In genomic region chr13:102405499-102406079, GRCh38 we compare ENCODE assay signal across 14 cellular contexts. TPM values are rescaled to one million over a fixed set of nuclear protein-coding genes. Genes with fewer than 3 reads are reported as not detected.
DNase-seq lines count a peak whose midpoint lies in the region; ATAC-seq and TF ChIP-seq lines count a peak whose summit lies in the region.
"Had no signal": no experiment of that assay in that cellular context is flagged by ENCODE, and none has a peak within 500 bp of the region (broad histone marks: within the 10 kb centered on the region; RNA-seq: fewer than 3 reads in every experiment).

No MANE protein-coding gene starts in this region.

- H3K4me3 Mint-ChIP-seq in endodermal cell (no peak overlapping the region), nephron progenitor cell (no peak overlapping the region)
- H3K4me3 Mint-ChIP-seq: CD8-positive, alpha-beta T cell had no signal

- peak; percentile 14 for DNase-seq in H7
- peak; percentile 55 for DNase-seq in OCI-M1 (lab: John Stamatoyannopoulos, UW)
- DNase-seq in endodermal cell: peak; percentile 80
- peak; percentile 54 for DNase-seq in nephron progenitor cell
- DNase-seq in uterus: no peak
- DNase-seq: activated T-cell treated with anti-CD3 and anti-CD28 coated beads for 4 hours; adrenal gland; CD8-positive, alpha-beta T cell; left colon; NCI-H2107; NK-92 treated with Interleukin-12 subunit alpha and Interleukin-12 subunit beta, amount 100 ng/mL, for 24 hours had no signal

- H3K9me3 Mint-ChIP-seq in endodermal cell (no peaks in the 10 kb centered on the region), nephron progenitor cell (no peaks in the 10 kb centered on the region)
- H3K9me3 Mint-ChIP-seq: CD8-positive, alpha-beta T cell had no signal

- H3K27me3 Mint-ChIP-seq in endodermal cell (ENCODE audit: insufficient read depth) (peaks cover 37% of the 10 kb centered on the region), nephron progenitor cell (ENCODE audit: low read depth, poor library complexity) (peaks cover 74% of the 10 kb centered on the region)

- H3K4me3 ChIP-seq in H7 (ENCODE audit: insufficient read depth, low read depth, low read length) (no peak overlapping the region), endodermal cell (ENCODE audit: low read length) (no peak overlapping the region), uterus (no peak overlapping the region)
- H3K4me3 ChIP-seq: adrenal gland, thoracic aorta had no signal

- H3K4me1 Mint-ChIP-seq in endodermal cell (peaks cover 11% of the 10 kb centered on the region), nephron progenitor cell (peaks cover 19% of the 10 kb centered on the region)

- H3K27me3 ChIP-seq in H7 (ENCODE audit: control insufficient read depth, insufficient read depth, low read length): peaks cover 15% of the 10 kb centered on the region
- H3K27me3 ChIP-seq in endodermal cell (ENCODE audit: control insufficient read depth, insufficient read depth, low read length, poor library complexity, severe bottlenecking): peaks cover 37% of the 10 kb centered on the region
- no peaks in the 10 kb centered on the region for H3K27me3 ChIP-seq in uterus

- no peaks in the 10 kb centered on the region for H3K36me3 Mint-ChIP-seq in endodermal cell (ENCODE audit: low read depth)
- H3K36me3 Mint-ChIP-seq in nephron progenitor cell (ENCODE audit: low read depth): no peaks in the 10 kb centered on the region
- H3K36me3 Mint-ChIP-seq: CD8-positive, alpha-beta T cell had no signal

- WGBS in endodermal cell (ENCODE audit: insufficient coverage in 1 of 2, insufficient read length in 1 of 2), 2 experiments: 73 to 85% methylated on average over 2 to 3 of the region's 3 CpGs

- H3K27ac ChIP-seq in endodermal cell (ENCODE audit: low read depth, low read length): no peak overlapping the region
- H3K27ac ChIP-seq in uterus: no peak overlapping the region
- H3K27ac ChIP-seq: adrenal gland, thoracic aorta had no signal

- H3K9ac ChIP-seq in endodermal cell (ENCODE audit: extremely low read depth, low read length, poor library complexity, severe bottlenecking): no peak overlapping the region

- ATAC-seq in GM18498 (IDR thresholded peaks at IDR 0.05; ENCODE audit: unreplicated experiment): no peak
- no peak for ATAC-seq in HG02571 (IDR thresholded peaks at IDR 0.05; ENCODE audit: unreplicated experiment)
- ATAC-seq: CD8-positive, alpha-beta T cell; left colon had no signal

- H3K4me1 ChIP-seq in endodermal cell (ENCODE audit: control insufficient read depth, insufficient read depth, low read length) (peaks cover 3% of the 10 kb centered on the region), uterus (no peaks in the 10 kb centered on the region)
- H3K4me1 ChIP-seq: adrenal gland had no signal

- H3K27ac Mint-ChIP-seq in endodermal cell (no peak overlapping the region), nephron progenitor cell (no peak overlapping the region)
- H3K27ac Mint-ChIP-seq: CD8-positive, alpha-beta T cell had no signal

- H3K9me3 ChIP-seq in endodermal cell (ENCODE audit: control insufficient read depth, low read length): no peaks in the 10 kb centered on the region
- no peaks in the 10 kb centered on the region for H3K9me3 ChIP-seq in uterus
- H3K9me3 ChIP-seq: adrenal gland, thoracic aorta had no signal

- no peak for TF ChIP-seq POLR2A in uterus (IDR thresholded peaks at IDR 0.05)

- no peak for TF ChIP-seq CTCF in endodermal cell (conservative IDR thresholded peaks at IDR 0.05)
- no peak for TF ChIP-seq CTCF in nephron progenitor cell (IDR thresholded peaks at IDR 0.05)
- no peak for TF ChIP-seq CTCF in uterus (IDR thresholded peaks at IDR 0.05)

- intact Hi-C loops in uterus (cut with DNase I; ENCODE audit: low total_unique reads): no loop called here

- no peaks in the 10 kb centered on the region for H3K36me3 ChIP-seq in H7 (replicated peaks; ENCODE audit: control insufficient read depth, insufficient read depth, low read length)
- no peaks in the 10 kb centered on the region for H3K36me3 ChIP-seq in endodermal cell (ENCODE audit: control insufficient read depth, insufficient read depth, low read length)
- H3K36me3 ChIP-seq in uterus: no peaks in the 10 kb centered on the region
- H3K36me3 ChIP-seq: adrenal gland, thoracic aorta had no signal

RNA-seq across cellular contexts. Expression of gene FGF14, which starts 3.7 kb away (rescaled TPM):
- 0.11 and 0.73 TPM in 2 replicates for total RNA-seq in H7 (2014; rRNA removed; shearing (Covaris generic))
- under 1 TPM; 0.15 to 0.26 TPM for total RNA-seq in endodermal cell
- polyA plus RNA-seq in endodermal cell (2013, experiment 1 of 2): 1.4 TPM
- 0.83 TPM for polyA plus RNA-seq in endodermal cell (2013, experiment 2 of 2)
- under 1 TPM in 3 of 4 donors, not detected in 1; under 0.01 to 0.98 (median 0.62) TPM for total RNA-seq in uterus
- total RNA-seq: CD8-positive, alpha-beta T cell had no signal

Comparison
In these comparisons a context has a peak if more than half of its experiments do, and no peak if none do; other contexts are left out.
1. DNase-seq: peak in H7 (single experiment), OCI-M1 (single experiment), endodermal cell (single experiment) and nephron progenitor cell (single experiment); none in uterus (0 of 2).